ENCODE assay signal across 17 cellular contexts in genomic region chr6:33286946-33287914, GRCh38. TPM values are rescaled to one million over a fixed set of nuclear protein-coding genes. Genes with fewer than 3 reads are reported as not detected.
DNase-seq lines count a peak whose midpoint lies in the region; ATAC-seq, FAIRE-seq and TF ChIP-seq lines count a peak whose summit lies in the region.
"Had no signal": no experiment of that assay in that cellular context is flagged by ENCODE, and none has a peak within 500 bp of the region (broad histone marks: within the 10 kb centered on the region; RNA-seq: fewer than 3 reads in every experiment).

No MANE protein-coding gene starts in this region.

- 93 to 95% (median 94%) methylated on average over 22 of the region's 22 CpGs for WGBS in small intestine, 3 donors
- 91% methylated on average over 18 of the region's 22 CpGs for WGBS in esophagus muscularis mucosa

- H4K20me1 ChIP-seq in BLaER1 treated with 17β-estradiol and CSF1 and Interleukin-3, amounts not matched to agents 10 nM and 100 nM = peaks cover 0 to 73% (median 20%) of the 10 kb centered on the region in 11 experiments; a peak in 16 of 22 replicates
- H4K20me1 ChIP-seq in GM23338 (replicated peaks; ENCODE audit: insufficient read depth) = peaks cover 17% of the 10 kb centered on the region

- H3K27ac Mint-ChIP-seq in GM23338 (no peak overlapping the region), naive B cell (peak overlapping the region in 3 of 6 donors; percentile 64 to 83 (median 64))
- H3K27ac Mint-ChIP-seq in activated T-helper 1 cell treated with anti-CD3 and anti-CD28 coated beads, Interleukin-12 subunit alpha, Interleukin-12 subunit beta, Interleukin-2, Interleukin-4 antibody, amounts not matched to agents 30 ng/mL and 10 ng/mL and 1 ng/mL, durations not matched to agents 14 hours and 24 hours and 36 hours = peak overlapping the region; percentile 31

- H3K9me3 Mint-ChIP-seq in GM23338 = no peaks in the 10 kb centered on the region
- no peaks in the 10 kb centered on the region for H3K9me3 Mint-ChIP-seq in activated T-helper 1 cell treated with anti-CD3 and anti-CD28 coated beads, Interleukin-12 subunit alpha, Interleukin-12 subunit beta, Interleukin-2, Interleukin-4 antibody, amounts not matched to agents 30 ng/mL and 10 ng/mL and 1 ng/mL, durations not matched to agents 14 hours and 24 hours and 36 hours
- H3K9me3 Mint-ChIP-seq in naive B cell = no peaks in the 10 kb centered on the region

- intact Hi-C loops in activated T-helper 1 cell treated with anti-CD3 and anti-CD28 coated beads, Interleukin-12 subunit alpha, Interleukin-12 subunit beta, Interleukin-2, Interleukin-4 antibody, amounts not matched to agents 30 ng/mL and 10 ng/mL and 1 ng/mL, durations not matched to agents 14 hours and 24 hours and 36 hours (cut with micrococcal nuclease) = no loop called here
- intact Hi-C loops in esophagus muscularis mucosa (cut with DNase I) = no loop called here

- no peak for FAIRE-seq in small intestine (lab: Jason Lieb, UNC)

- no peak for DNase-seq in GM23338 (ENCODE audit: low spot score)
- no peak for DNase-seq in activated T-helper 1 cell treated with anti-CD3 and anti-CD28 coated beads, Interleukin-12 subunit alpha, Interleukin-12 subunit beta, Interleukin-2, Interleukin-4 antibody, amounts not matched to agents 30 ng/mL and 10 ng/mL and 1 ng/mL, durations not matched to agents 14 hours and 24 hours and 36 hours (ENCODE audit: low spot score)
- no peak for DNase-seq in naive B cell
- DNase-seq in NOMO-1 treated with DMSO at 0.1 percent for 48 hours (lab: John Stamatoyannopoulos, UW; ENCODE audit: unreplicated experiment) = no peak
- DNase-seq in small intestine = no peak
- no peak for DNase-seq in esophagus muscularis mucosa (ENCODE audit: extremely low spot score)
- DNase-seq: activated CD4-positive, alpha-beta T cell treated with anti-CD3 and anti-CD28 coated beads for 4 hours; anterior cingulate cortex; effector CD8-positive, alpha-beta T cell; GOT3; left ventricle myocardium superior; NCI-H1436 treated with DMSO at 0.1 percent for 48 hours; NCI-H526; stimulated activated CD4-positive, alpha-beta T cell treated with anti-CD3 and anti-CD28 coated beads, Interleukin-4, amount 100 ng/mL, for 4 hours; substantia nigra had no signal

- H3K27me3 Mint-ChIP-seq in GM23338 (ENCODE audit: insufficient read depth, low read depth, poor library complexity) = no peaks in the 10 kb centered on the region
- no peaks in the 10 kb centered on the region for H3K27me3 Mint-ChIP-seq in activated T-helper 1 cell treated with anti-CD3 and anti-CD28 coated beads, Interleukin-12 subunit alpha, Interleukin-12 subunit beta, Interleukin-2, Interleukin-4 antibody, amounts not matched to agents 30 ng/mL and 10 ng/mL and 1 ng/mL, durations not matched to agents 14 hours and 24 hours and 36 hours (ENCODE audit: insufficient read depth)
- no peaks in the 10 kb centered on the region for H3K27me3 Mint-ChIP-seq in naive B cell

- no peaks in the 10 kb centered on the region for H3K9me2 ChIP-seq in GM23338 (ENCODE audit: insufficient read depth)

- peak overlapping the region in 10 of 11 experiments; percentile 82 to 90 (median 86); a peak in 21 of 22 replicates for H3K9ac ChIP-seq in BLaER1 treated with 17β-estradiol and CSF1 and Interleukin-3, amounts not matched to agents 10 nM and 100 nM

- peaks cover 27 to 45% (median 35%) of the 10 kb centered on the region in 10 experiments for H3K4me1 ChIP-seq in BLaER1 treated with 17β-estradiol and CSF1 and Interleukin-3, amounts not matched to agents 10 nM and 100 nM
- H3K4me1 ChIP-seq in GM23338 (ENCODE audit: insufficient read depth) = peaks cover 13% of the 10 kb centered on the region
- H3K4me1 ChIP-seq in small intestine (ENCODE audit: control insufficient read depth in 2 of 2, insufficient read depth in 1 of 2, low read depth in 1 of 2, low read length in 1 of 2) = peaks cover 3 to 11% of the 10 kb centered on the region in 2 donors
- peaks cover 20 to 31% (median 26%) of the 10 kb centered on the region in 4 donors for H3K4me1 ChIP-seq in esophagus muscularis mucosa

- peaks cover 16% of the 10 kb centered on the region for H3K4me1 Mint-ChIP-seq in GM23338
- peaks cover 27% of the 10 kb centered on the region for H3K4me1 Mint-ChIP-seq in activated T-helper 1 cell treated with anti-CD3 and anti-CD28 coated beads, Interleukin-12 subunit alpha, Interleukin-12 subunit beta, Interleukin-2, Interleukin-4 antibody, amounts not matched to agents 30 ng/mL and 10 ng/mL and 1 ng/mL, durations not matched to agents 14 hours and 24 hours and 36 hours (ENCODE audit: low read depth)
- H3K4me1 Mint-ChIP-seq in naive B cell = peaks cover 40 to 51% (median 49%) of the 10 kb centered on the region in 3 donors

- H2AFZ ChIP-seq in GM23338 = no peak overlapping the region

- H3K27me3 ChIP-seq in BLaER1 treated with 17β-estradiol and CSF1 and Interleukin-3, amounts not matched to agents 10 nM and 100 nM = no peaks in the 10 kb centered on the region
- H3K27me3 ChIP-seq in GM23338 (ENCODE audit: insufficient read depth) (no peaks in the 10 kb centered on the region), small intestine (ENCODE audit: control insufficient read depth in 2 of 2, insufficient read depth in 2 of 2, low read length in 2 of 2) (no peaks in the 10 kb centered on the region), esophagus muscularis mucosa (no peaks in the 10 kb centered on the region)

- no peak for TF ChIP-seq POLR2A in esophagus muscularis mucosa (IDR thresholded peaks at IDR 0.05; ENCODE audit: low read depth)

- peak overlapping the region in 1 of 11 experiments; percentile 85; a peak in 1 of 22 replicates for H3K27ac ChIP-seq in BLaER1 treated with 17β-estradiol and CSF1 and Interleukin-3, amounts not matched to agents 10 nM and 100 nM
- no peak overlapping the region for H3K27ac ChIP-seq in GM23338 (ENCODE audit: low read depth)
- no peak overlapping the region for H3K27ac ChIP-seq in small intestine (ENCODE audit: low read depth in 1 of 2, low read length in 1 of 2)
- no peak overlapping the region for H3K27ac ChIP-seq in esophagus muscularis mucosa (replicated peaks in 1 of 4)

- peak overlapping the region; percentile 96 for H3K4me3 Mint-ChIP-seq in GM23338
- H3K4me3 Mint-ChIP-seq in activated T-helper 1 cell treated with anti-CD3 and anti-CD28 coated beads, Interleukin-12 subunit alpha, Interleukin-12 subunit beta, Interleukin-2, Interleukin-4 antibody, amounts not matched to agents 30 ng/mL and 10 ng/mL and 1 ng/mL, durations not matched to agents 14 hours and 24 hours and 36 hours = peak overlapping the region; percentile 98
- H3K4me3 Mint-ChIP-seq in naive B cell = peak overlapping the region; percentile 68 to 99 (median 95)

- peaks cover 39% of the 10 kb centered on the region for H3K79me2 ChIP-seq in GM23338 (replicated peaks; ENCODE audit: insufficient read depth)

- no peak for TF ChIP-seq EP300 in esophagus muscularis mucosa (IDR thresholded peaks at IDR 0.05)

- no peak for ATAC-seq in GM23338
- no peak for ATAC-seq in naive B cell (ENCODE audit: low read depth in 2 of 2)
- no peak for ATAC-seq in HG02973 (IDR thresholded peaks at IDR 0.05; ENCODE audit: unreplicated experiment)
- ATAC-seq: left ventricle myocardium superior had no signal

- H3F3A ChIP-seq in GM23338 (replicated peaks; ENCODE audit: low read depth) = peaks cover 4% of the 10 kb centered on the region; the same call in 1 of the 2 replicates

- peaks cover 55% of the 10 kb centered on the region for H3K36me3 Mint-ChIP-seq in GM23338 (ENCODE audit: low read depth)
- peaks cover 31% of the 10 kb centered on the region for H3K36me3 Mint-ChIP-seq in activated T-helper 1 cell treated with anti-CD3 and anti-CD28 coated beads, Interleukin-12 subunit alpha, Interleukin-12 subunit beta, Interleukin-2, Interleukin-4 antibody, amounts not matched to agents 30 ng/mL and 10 ng/mL and 1 ng/mL, durations not matched to agents 14 hours and 24 hours and 36 hours (ENCODE audit: low read depth)
- peaks cover 5 to 11% of the 10 kb centered on the region in 2 donors for H3K36me3 Mint-ChIP-seq in naive B cell

- no peaks in the 10 kb centered on the region for H3K9me3 ChIP-seq in BLaER1 treated with 17β-estradiol and CSF1 and Interleukin-3, amounts not matched to agents 10 nM and 100 nM (replicated peaks in 1 of 11)
- H3K9me3 ChIP-seq in small intestine (ENCODE audit: control insufficient read depth, low read depth) (no peaks in the 10 kb centered on the region), esophagus muscularis mucosa (no peaks in the 10 kb centered on the region)

- peaks cover 69 to 79% (median 74%) of the 10 kb centered on the region in 11 experiments for H3K36me3 ChIP-seq in BLaER1 treated with 17β-estradiol and CSF1 and Interleukin-3, amounts not matched to agents 10 nM and 100 nM
- peaks cover 25% of the 10 kb centered on the region for H3K36me3 ChIP-seq in GM23338 (ENCODE audit: insufficient read depth)
- H3K36me3 ChIP-seq in small intestine (ENCODE audit: control insufficient read depth in 2 of 2, insufficient read depth in 2 of 2, low read length in 2 of 2) = peaks cover 0 to 4% of the 10 kb centered on the region in 2 donors
- peaks cover 34 to 74% (median 69%) of the 10 kb centered on the region in 4 donors for H3K36me3 ChIP-seq in esophagus muscularis mucosa

- H3K4me2 ChIP-seq in BLaER1 treated with 17β-estradiol and CSF1 and Interleukin-3, amounts not matched to agents 10 nM and 100 nM = peak overlapping the region; percentile 87 to 100 (median 97)
- no peak overlapping the region for H3K4me2 ChIP-seq in GM23338

- H3K4me3 ChIP-seq in BLaER1 treated with 17β-estradiol and CSF1 and Interleukin-3, amounts not matched to agents 10 nM and 100 nM = peak overlapping the region in 9 of 10 experiments; percentile 73 to 91 (median 81); a peak in 16 of 20 replicates
- no peak overlapping the region for H3K4me3 ChIP-seq in GM23338
- H3K4me3 ChIP-seq in small intestine (ENCODE audit: low read depth in 1 of 2, low read length in 2 of 2) = no peak overlapping the region
- no peak overlapping the region for H3K4me3 ChIP-seq in esophagus muscularis mucosa

- TF ChIP-seq CTCF in GM23338 (conservative IDR thresholded peaks at IDR 0.05; ENCODE audit: low read depth in 2 of 2) (no peak), esophagus muscularis mucosa (IDR thresholded peaks at IDR 0.05) (no peak)

RNA-seq across cellular contexts. Expression of gene WDR46, which starts 1.8 kb away (rescaled TPM):
- 104 and 106 TPM in 2 replicates for total RNA-seq in GM23338 (2014; rRNA removed; shearing (Covaris generic))
- polyA plus RNA-seq in GM23338 (2016; fragmentation: Nextera tagmentation; extraction: Ambion mirVana) = 63.9 and 71.4 TPM in 2 replicates
- total RNA-seq in activated T-helper 1 cell treated with anti-CD3 and anti-CD28 coated beads, Interleukin-12 subunit alpha, Interleukin-12 subunit beta, Interleukin-2, Interleukin-4 antibody, amounts not matched to agents 30 ng/mL and 10 ng/mL and 1 ng/mL, durations not matched to agents 14 hours and 24 hours and 36 hours = 113 and 123 TPM in 2 replicates
- 10 to 100 TPM; 50.5 to 78.0 (median 59.3) TPM for polyA plus RNA-seq in naive B cell (ENCODE audit: low read depth in 6 of 6)
- polyA plus RNA-seq in small intestine = 10 to 100 TPM; 39.4 to 60.5 (median 47.5) TPM
- total RNA-seq in esophagus muscularis mucosa = 10 to 100 TPM; 30.5 to 42.6 (median 35.7) TPM

RNA-seq across cellular contexts. Expression of gene PFDN6, which starts 2.2 kb away (rescaled TPM):
- total RNA-seq in GM23338 (2014; rRNA removed; shearing (Covaris generic)) = 62.2 and 80.4 TPM in 2 replicates
- polyA plus RNA-seq in GM23338 (2016; fragmentation: Nextera tagmentation; extraction: Ambion mirVana) (54.0 and 56.1 TPM in 2 replicates), naive B cell (ENCODE audit: low read depth in 6 of 6) (10 to 100 TPM; 29.4 to 47.8 (median 41.3) TPM), small intestine (100 to 1,000 TPM; 129 to 183 (median 164) TPM)
- 122 and 126 TPM in 2 replicates for total RNA-seq in activated T-helper 1 cell treated with anti-CD3 and anti-CD28 coated beads, Interleukin-12 subunit alpha, Interleukin-12 subunit beta, Interleukin-2, Interleukin-4 antibody, amounts not matched to agents 30 ng/mL and 10 ng/mL and 1 ng/mL, durations not matched to agents 14 hours and 24 hours and 36 hours
- total RNA-seq in esophagus muscularis mucosa = 10 to 100 TPM; 29.1 to 54.2 (median 43.7) TPM

RNA-seq across cellular contexts. Expression of gene B3GALT4, which starts 10.3 kb away (rescaled TPM):
- 1.0 and 2.3 TPM in 2 replicates for total RNA-seq in GM23338 (2014; rRNA removed; shearing (Covaris generic))
- polyA plus RNA-seq in GM23338 (2016; fragmentation: Nextera tagmentation; extraction: Ambion mirVana) = 1.3 and 1.8 TPM in 2 replicates
- total RNA-seq in activated T-helper 1 cell treated with anti-CD3 and anti-CD28 coated beads, Interleukin-12 subunit alpha, Interleukin-12 subunit beta, Interleukin-2, Interleukin-4 antibody, amounts not matched to agents 30 ng/mL and 10 ng/mL and 1 ng/mL, durations not matched to agents 14 hours and 24 hours and 36 hours = 4.4 and 5.6 TPM in 2 replicates
- polyA plus RNA-seq in naive B cell (ENCODE audit: low read depth in 6 of 6) = 10 to 100 TPM; 18.3 to 31.6 (median 22.2) TPM
- 10 to 100 TPM; 10.8 to 15.4 (median 14.5) TPM for polyA plus RNA-seq in small intestine
- total RNA-seq in esophagus muscularis mucosa = 10 to 100 TPM; 13.1 to 26.8 (median 24.2) TPM

RNA-seq across cellular contexts. Expression of gene RGL2, which starts 11.5 kb away (rescaled TPM):
- total RNA-seq in GM23338 (2014; rRNA removed; shearing (Covaris generic)) = 44.9 and 52.2 TPM in 2 replicates
- polyA plus RNA-seq in GM23338 (2016; fragmentation: Nextera tagmentation; extraction: Ambion mirVana) = 28.0 and 31.7 TPM in 2 replicates
- total RNA-seq in activated T-helper 1 cell treated with anti-CD3 and anti-CD28 coated beads, Interleukin-12 subunit alpha, Interleukin-12 subunit beta, Interleukin-2, Interleukin-4 antibody, amounts not matched to agents 30 ng/mL and 10 ng/mL and 1 ng/mL, durations not matched to agents 14 hours and 24 hours and 36 hours = 27.6 and 28.0 TPM in 2 replicates
- polyA plus RNA-seq in naive B cell (ENCODE audit: low read depth in 6 of 6) = 10 to 100 TPM; 15.5 to 39.0 (median 17.2) TPM
- 10 to 100 TPM; 13.2 to 32.9 (median 17.6) TPM for polyA plus RNA-seq in small intestine
- 10 to 100 TPM; 38.2 to 89.3 (median 65.3) TPM for total RNA-seq in esophagus muscularis mucosa

RNA-seq across cellular contexts. Expression of gene RPS18, which starts 15.4 kb away (rescaled TPM):
- total RNA-seq in GM23338 (2014; rRNA removed; shearing (Covaris generic)) = 2,133 and 2,664 TPM in 2 replicates
- polyA plus RNA-seq in GM23338 (2016; fragmentation: Nextera tagmentation; extraction: Ambion mirVana) (4,776 and 5,223 TPM in 2 replicates), naive B cell (ENCODE audit: low read depth in 6 of 6) (over 10,000 TPM in 1 of 6 donors, 1,000 to 10,000 TPM in 5; 6,561 to 10,092 (median 8,290) TPM), small intestine (1,000 to 10,000 TPM; 2,947 to 6,778 (median 5,180) TPM)
- 2,930 and 2,946 TPM in 2 replicates for total RNA-seq in activated T-helper 1 cell treated with anti-CD3 and anti-CD28 coated beads, Interleukin-12 subunit alpha, Interleukin-12 subunit beta, Interleukin-2, Interleukin-4 antibody, amounts not matched to agents 30 ng/mL and 10 ng/mL and 1 ng/mL, durations not matched to agents 14 hours and 24 hours and 36 hours
- total RNA-seq in esophagus muscularis mucosa = 1,000 to 10,000 TPM; 1,642 to 3,082 (median 2,562) TPM

Comparison
In these comparisons a context has a peak if more than half of its experiments do, and no peak if none do; other contexts are left out.
1. H3K4me3 ChIP-seq: peak in BLaER1 treated with 17β-estradiol and CSF1 and Interleukin-3, amounts not matched to agents 10 nM and 100 nM (9 of 10); none in GM23338 (single experiment), small intestine (0 of 2) and esophagus muscularis mucosa (0 of 4).
2. Peak in every context shown above with its lines, with median percentiles within 50 percentile points of each other: H3K4me3 Mint-ChIP-seq.